In genomic region chr9:128175743-128176142, GRCh38 we compare ENCODE assay signal across 1 cellular context.
TF ChIP-seq lines count a peak whose summit lies in the region.

No MANE protein-coding gene starts in this region.

TF ChIP-seq in IMR-90, 13 proteins besides CTCF, POLR2A, EP300 and RAD21:
- TF ChIP-seq FOS (IDR thresholded peaks at IDR 0.05; ENCODE audit: low read depth, low read length) (no peak), MAFK (IDR thresholded peaks at IDR 0.05; ENCODE audit: low read depth, low read length) (no peak), ELK1 (IDR thresholded peaks at IDR 0.05; ENCODE audit: borderline replicate concordance, low read depth, low read length) (no peak), BHLHE40 (IDR thresholded peaks at IDR 0.05; ENCODE audit: low read depth, low read length) (no peak), USF2 (IDR thresholded peaks at IDR 0.05; ENCODE audit: low read depth, low read length) (no peak), CEBPB (IDR thresholded peaks at IDR 0.05; ENCODE audit: low read depth, low read length) (no peak), CHD1 (IDR thresholded peaks at IDR 0.05; ENCODE audit: low read depth, low read length) (no peak), RCOR1 (IDR thresholded peaks at IDR 0.05; ENCODE audit: insufficient replicate concordance, low read length) (no peak), NFE2L2 (IDR thresholded peaks at IDR 0.05; ENCODE audit: low read depth, low read length) (no peak), RFX5 (IDR thresholded peaks at IDR 0.05; ENCODE audit: low read depth, low read length) (no peak), MAZ (IDR thresholded peaks at IDR 0.05; ENCODE audit: borderline replicate concordance, low read depth, low read length) (no peak), MXI1 (IDR thresholded peaks at IDR 0.05; ENCODE audit: borderline replicate concordance, low read depth, low read length) (no peak), SMC3 (IDR thresholded peaks at IDR 0.05; ENCODE audit: low read depth, low read length) (no peak)
TF ChIP-seq in IMR-90: peak in this region for 0.
